ENCODE assay signal across 10 cellular contexts in the genomic region with DNA sequence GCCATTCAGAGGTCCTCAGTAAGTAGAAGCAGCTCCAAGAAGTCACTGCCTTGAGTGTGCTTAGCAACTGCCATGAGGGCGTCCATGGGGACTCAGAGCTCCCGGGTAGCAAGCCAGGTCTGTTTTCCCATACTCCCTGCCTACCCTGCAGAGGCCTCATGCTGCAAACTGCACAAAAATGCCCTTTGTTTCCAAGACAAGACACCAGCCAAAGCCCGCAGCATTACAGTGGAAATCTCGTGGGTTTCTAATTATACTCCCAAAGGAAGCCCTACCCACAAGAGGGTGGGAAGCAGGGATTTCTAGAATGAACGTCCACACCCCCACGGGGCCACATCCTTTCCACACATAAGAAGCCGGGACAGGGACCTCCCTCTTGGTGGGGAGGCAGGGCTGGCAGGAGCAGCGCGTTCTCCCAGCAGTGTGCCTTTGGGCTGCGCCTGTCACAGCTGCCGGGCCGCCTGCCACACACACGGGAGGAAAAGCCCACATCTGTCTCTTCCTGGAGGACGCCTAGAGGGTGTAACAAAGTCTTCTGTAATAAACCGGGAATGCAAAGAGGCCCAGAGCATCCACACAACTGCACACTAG. TPM values are rescaled to one million over a fixed set of nuclear protein-coding genes. Genes with fewer than 3 reads are reported as not detected.
DNase-seq lines count a peak whose midpoint lies in the region; ATAC-seq and TF ChIP-seq lines count a peak whose summit lies in the region.
"Had no signal": no experiment of that assay in that cellular context is flagged by ENCODE, and none has a peak within 500 bp of the region (broad histone marks: within the 10 kb centered on the region; RNA-seq: fewer than 3 reads in every experiment).

No MANE protein-coding gene starts in this region.

- H3K4me3 ChIP-seq in stomach: peak overlapping the region in 2 of 4 donors; percentile 4 to 7

- no peak for TF ChIP-seq EP300 in stomach (IDR thresholded peaks at IDR 0.05)

- WGBS in stomach, 5 donors: 5 to 42% (median 28%) methylated on average over 13 to 15 of the region's 15 CpGs

- peak; percentile 56 to 88 (median 75) for DNase-seq in NCI-H1417 (lab: John Stamatoyannopoulos, UW)
- DNase-seq in NCI-H1417 treated with DMSO at 0.1 percent for 48 hours (lab: John Stamatoyannopoulos, UW): no peak
- DNase-seq in astrocyte of the hippocampus (ENCODE audit: low read depth, low spot score): peak; percentile 37
- no peak for DNase-seq in left colon
- peak; percentile 57 for DNase-seq in stomach
- no peak for DNase-seq in activated CD4-positive, alpha-beta T cell treated with anti-CD3 and anti-CD28 coated beads for 48 hours
- DNase-seq: foreskin fibroblast had no signal

- no peaks in the 10 kb centered on the region for H3K27me3 ChIP-seq in stomach

- no peaks in the 10 kb centered on the region for H3K9me3 ChIP-seq in stomach

- intact Hi-C loops in left colon (cut with DNase I, micrococcal nuclease): no loop called here
- intact Hi-C loops in stomach (cut with DNase I; ENCODE audit: low total_unique reads): no loop called here

- H3K27ac ChIP-seq in stomach: peak overlapping the region; percentile 60 to 77 (median 72)
- H3K27ac ChIP-seq: 22Rv1 had no signal

- ATAC-seq in left colon: peak; percentile 32
- no peak for ATAC-seq in HG02759 (IDR thresholded peaks at IDR 0.05; ENCODE audit: unreplicated experiment)
- no peak for ATAC-seq in GM21447 (IDR thresholded peaks at IDR 0.05; ENCODE audit: unreplicated experiment)

- TF ChIP-seq CTCF in stomach (IDR thresholded peaks at IDR 0.05): no peak

- H3K36me3 ChIP-seq in stomach: peaks cover 0 to 27% (median 21%) of the 10 kb centered on the region in 4 donors

- TF ChIP-seq POLR2A in stomach (IDR thresholded peaks at IDR 0.05): no peak

- H3K4me1 ChIP-seq in stomach: peaks cover 33 to 64% (median 51%) of the 10 kb centered on the region in 4 donors

RNA-seq across cellular contexts. Expression of gene FAM174B, which starts 31.1 kb away (rescaled TPM):
- total RNA-seq in left colon (10 to 100 TPM; 29.5 to 32.4 TPM), stomach (10 to 100 TPM; 14.6 to 54.0 (median 36.2) TPM)
- 10 to 100 TPM; 21.7 to 30.3 (median 22.7) TPM for polyA plus RNA-seq in stomach

Comparison
In these comparisons a context has a peak if more than half of its experiments do, and no peak if none do; other contexts are left out.
1. DNase-seq: peak in NCI-H1417 (3 of 3), astrocyte of the hippocampus (single experiment) and stomach (single experiment); none in NCI-H1417 treated with DMSO at 0.1 percent for 48 hours (single experiment), left colon (0 of 2) and activated CD4-positive, alpha-beta T cell treated with anti-CD3 and anti-CD28 coated beads for 48 hours (single experiment).